ENCODE assay signal across 8 cellular contexts in the genomic region with DNA sequence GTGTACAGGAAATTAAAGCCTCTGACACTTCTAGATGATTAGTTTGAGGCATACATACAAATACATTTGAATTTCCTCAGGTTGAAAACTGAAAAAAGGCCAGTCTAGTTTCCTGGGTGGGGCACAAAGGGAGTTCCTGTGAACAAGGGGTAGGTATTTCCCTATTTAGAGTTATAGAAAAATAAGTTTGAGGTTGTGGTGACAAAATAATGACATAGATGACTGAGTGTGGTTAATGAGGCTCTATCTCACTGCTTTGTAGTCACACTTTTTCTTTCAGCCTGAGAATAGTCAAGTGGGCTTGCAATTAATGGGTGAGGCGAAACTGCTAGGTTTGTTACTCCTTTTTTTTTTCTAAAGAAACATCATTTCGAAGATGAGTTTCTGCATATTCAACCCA. TPM values are rescaled to one million over a fixed set of nuclear protein-coding genes. Genes with fewer than 3 reads are reported as not detected.
A peak's percentile ranks its signal among the peaks of the same experiment; 100 is the strongest.
DNase-seq lines count a peak whose midpoint lies in the region; ATAC-seq and TF ChIP-seq lines count a peak whose summit lies in the region.

No MANE protein-coding gene starts in this region.

- H3K27ac Mint-ChIP-seq in activated naive CD4-positive, alpha-beta T cell treated with anti-CD3 and anti-CD28 coated beads, Interleukin-2, amount 50 U/mL, for 24 hours: peak overlapping the region; percentile 78

- ATAC-seq in GM19452 (IDR thresholded peaks at IDR 0.05; ENCODE audit: unreplicated experiment) (peak; percentile 60), HG03442 (IDR thresholded peaks at IDR 0.05; ENCODE audit: unreplicated experiment) (peak; percentile 56), right lobe of liver (no peak)

- H3K27me3 ChIP-seq in GM06990 (replicated peaks; ENCODE audit: control insufficient read depth, insufficient read depth, low read length): peaks cover 4% of the 10 kb centered on the region
- peaks cover 0 to 4% of the 10 kb centered on the region in 2 donors for H3K27me3 ChIP-seq in right lobe of liver

- no peak overlapping the region for H3K27ac ChIP-seq in right lobe of liver

- H3K4me3 ChIP-seq in GM06990 (replicated peaks; ENCODE audit: low read depth, low read length) (no peak overlapping the region), right lobe of liver (no peak overlapping the region)

- no peak for TF ChIP-seq POLR2A in right lobe of liver (IDR thresholded peaks at IDR 0.05)

- intact Hi-C loops in right lobe of liver (cut with DNase I): loop anchor here (10.0 kb wide), 2 partner anchors 217 to 553 kb away; no protein-coding TSS in a partner anchor

- H3K36me3 Mint-ChIP-seq in activated naive CD4-positive, alpha-beta T cell treated with anti-CD3 and anti-CD28 coated beads, Interleukin-2, amount 50 U/mL, for 24 hours: no peaks in the 10 kb centered on the region

- TF ChIP-seq CTCF in GM06990 (IDR thresholded peaks at IDR 0.05; ENCODE audit: insufficient read depth, low read length, poor library complexity, severe bottlenecking): no peak
- no peak for TF ChIP-seq CTCF in right lobe of liver (IDR thresholded peaks at IDR 0.05)

- H3K4me1 Mint-ChIP-seq in activated naive CD4-positive, alpha-beta T cell treated with anti-CD3 and anti-CD28 coated beads, Interleukin-2, amount 50 U/mL, for 24 hours: peaks cover 83% of the 10 kb centered on the region

- no peaks in the 10 kb centered on the region for H3K27me3 Mint-ChIP-seq in activated naive CD4-positive, alpha-beta T cell treated with anti-CD3 and anti-CD28 coated beads, Interleukin-2, amount 50 U/mL, for 24 hours

- no peaks in the 10 kb centered on the region for H3K9me3 ChIP-seq in right lobe of liver

- H3K9me3 Mint-ChIP-seq in activated naive CD4-positive, alpha-beta T cell treated with anti-CD3 and anti-CD28 coated beads, Interleukin-2, amount 50 U/mL, for 24 hours: no peaks in the 10 kb centered on the region

- WGBS in right lobe of liver (ENCODE audit: insufficient coverage, low coverage, low lambda C conversion rate, missing lambda C conversion rate): 57% methylated on average over 2 of the region's 2 CpGs

- H3K4me1 ChIP-seq in right lobe of liver: no peaks in the 10 kb centered on the region

- H3K4me3 Mint-ChIP-seq in activated naive CD4-positive, alpha-beta T cell treated with anti-CD3 and anti-CD28 coated beads, Interleukin-2, amount 50 U/mL, for 24 hours: peak overlapping the region; percentile 49

- H3K36me3 ChIP-seq in GM06990 (ENCODE audit: control insufficient read depth, insufficient read depth, low read length): no peaks in the 10 kb centered on the region
- no peaks in the 10 kb centered on the region for H3K36me3 ChIP-seq in right lobe of liver

- DNase-seq in GM06990 (ENCODE audit: extremely low read depth, insufficient read length) (peak; percentile 77), right lobe of liver (no peak), globus pallidus (ENCODE audit: low spot score) (no peak), NCI-H446 treated with DMSO at 0.1 percent for 48 hours (lab: John Stamatoyannopoulos, UW) (no peak), NCI-H2107 treated with DMSO at 0.1 percent for 48 hours (lab: John Stamatoyannopoulos, UW; ENCODE audit: unreplicated experiment) (no peak)

RNA-seq across cellular contexts. Expression of a gene that starts 4.3 kb away (rescaled TPM):
- 1 to 10 TPM; 2.4 to 7.7 (median 3.7) TPM for total RNA-seq in right lobe of liver

Comparison
In these comparisons a context has a peak if more than half of its experiments do, and no peak if none do; other contexts are left out.
1. ATAC-seq: peak in GM19452 (single experiment) and HG03442 (single experiment); none in right lobe of liver (0 of 4).